ENCODE assay signal across 1 cellular context in the genomic region with DNA sequence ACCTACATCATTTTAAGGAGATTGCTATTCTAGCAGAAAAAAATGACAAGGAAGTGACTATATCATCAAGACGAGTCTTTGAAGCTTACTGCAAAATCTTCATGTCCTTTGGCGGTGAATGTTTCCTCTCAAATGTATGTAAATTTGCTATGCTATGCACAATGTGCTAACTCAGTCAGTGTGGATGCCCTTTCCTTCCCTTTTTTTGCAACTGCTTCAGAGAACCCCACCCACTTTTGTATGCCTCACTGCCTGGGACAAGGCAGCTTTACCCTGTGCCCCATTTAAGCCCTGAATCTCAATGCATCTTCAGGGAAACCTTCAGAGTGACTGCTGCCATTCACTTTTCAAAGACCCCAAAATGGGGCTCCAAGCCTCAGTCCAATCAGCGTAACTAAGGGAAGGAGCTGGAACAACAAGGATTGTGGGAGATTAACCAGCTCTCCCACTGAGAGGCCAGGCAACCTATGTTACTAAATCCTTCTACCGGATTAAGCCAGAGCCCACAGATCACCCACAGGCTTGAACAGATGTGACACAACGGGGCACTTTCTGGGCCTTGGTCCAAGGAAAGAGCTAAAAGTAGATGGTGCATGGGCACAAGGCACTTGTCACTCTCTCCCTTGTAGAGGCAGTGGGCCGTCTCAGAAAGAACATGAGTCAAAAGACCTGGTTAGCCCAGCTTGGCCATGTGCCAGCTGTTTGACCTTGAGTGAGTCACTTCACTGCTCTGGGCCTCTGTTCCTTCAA.
A peak's percentile ranks its signal among the peaks of the same experiment; 100 is the strongest.
TF ChIP-seq lines count a peak whose summit lies in the region.

No MANE protein-coding gene starts in this region.

TF ChIP-seq in HEK293, 187 proteins besides CTCF, POLR2A, EP300 and RAD21 (continued from another document):
- TF ChIP-seq, protein P1, sequence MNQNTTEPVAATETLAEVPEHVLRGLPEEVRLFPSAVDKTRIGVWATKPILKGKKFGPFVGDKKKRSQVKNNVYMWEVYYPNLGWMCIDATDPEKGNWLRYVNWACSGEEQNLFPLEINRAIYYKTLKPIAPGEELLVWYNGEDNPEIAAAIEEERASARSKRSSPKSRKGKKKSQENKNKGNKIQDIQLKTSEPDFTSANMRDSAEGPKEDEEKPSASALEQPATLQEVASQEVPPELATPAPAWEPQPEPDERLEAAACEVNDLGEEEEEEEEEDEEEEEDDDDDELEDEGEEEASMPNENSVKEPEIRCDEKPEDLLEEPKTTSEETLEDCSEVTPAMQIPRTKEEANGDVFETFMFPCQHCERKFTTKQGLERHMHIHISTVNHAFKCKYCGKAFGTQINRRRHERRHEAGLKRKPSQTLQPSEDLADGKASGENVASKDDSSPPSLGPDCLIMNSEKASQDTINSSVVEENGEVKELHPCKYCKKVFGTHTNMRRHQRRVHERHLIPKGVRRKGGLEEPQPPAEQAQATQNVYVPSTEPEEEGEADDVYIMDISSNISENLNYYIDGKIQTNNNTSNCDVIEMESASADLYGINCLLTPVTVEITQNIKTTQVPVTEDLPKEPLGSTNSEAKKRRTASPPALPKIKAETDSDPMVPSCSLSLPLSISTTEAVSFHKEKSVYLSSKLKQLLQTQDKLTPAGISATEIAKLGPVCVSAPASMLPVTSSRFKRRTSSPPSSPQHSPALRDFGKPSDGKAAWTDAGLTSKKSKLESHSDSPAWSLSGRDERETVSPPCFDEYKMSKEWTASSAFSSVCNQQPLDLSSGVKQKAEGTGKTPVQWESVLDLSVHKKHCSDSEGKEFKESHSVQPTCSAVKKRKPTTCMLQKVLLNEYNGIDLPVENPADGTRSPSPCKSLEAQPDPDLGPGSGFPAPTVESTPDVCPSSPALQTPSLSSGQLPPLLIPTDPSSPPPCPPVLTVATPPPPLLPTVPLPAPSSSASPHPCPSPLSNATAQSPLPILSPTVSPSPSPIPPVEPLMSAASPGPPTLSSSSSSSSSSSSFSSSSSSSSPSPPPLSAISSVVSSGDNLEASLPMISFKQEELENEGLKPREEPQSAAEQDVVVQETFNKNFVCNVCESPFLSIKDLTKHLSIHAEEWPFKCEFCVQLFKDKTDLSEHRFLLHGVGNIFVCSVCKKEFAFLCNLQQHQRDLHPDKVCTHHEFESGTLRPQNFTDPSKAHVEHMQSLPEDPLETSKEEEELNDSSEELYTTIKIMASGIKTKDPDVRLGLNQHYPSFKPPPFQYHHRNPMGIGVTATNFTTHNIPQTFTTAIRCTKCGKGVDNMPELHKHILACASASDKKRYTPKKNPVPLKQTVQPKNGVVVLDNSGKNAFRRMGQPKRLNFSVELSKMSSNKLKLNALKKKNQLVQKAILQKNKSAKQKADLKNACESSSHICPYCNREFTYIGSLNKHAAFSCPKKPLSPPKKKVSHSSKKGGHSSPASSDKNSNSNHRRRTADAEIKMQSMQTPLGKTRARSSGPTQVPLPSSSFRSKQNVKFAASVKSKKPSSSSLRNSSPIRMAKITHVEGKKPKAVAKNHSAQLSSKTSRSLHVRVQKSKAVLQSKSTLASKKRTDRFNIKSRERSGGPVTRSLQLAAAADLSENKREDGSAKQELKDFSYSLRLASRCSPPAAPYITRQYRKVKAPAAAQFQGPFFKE (tag by site-specific recombination; IDR thresholded peaks at IDR 0.05; ENCODE audit: borderline replicate concordance) = no peak
- TF ChIP-seq SP7 (tag by site-specific recombination; IDR thresholded peaks at IDR 0.05) (0 out of 2 replicates have a peak, but pooled peaks have one; percentile 13), ZNF157 (tag by site-specific recombination; IDR thresholded peaks at IDR 0.05) (no peak), ZNF561 (tag by site-specific recombination; IDR thresholded peaks at IDR 0.05; ENCODE audit: borderline replicate concordance) (0 out of 2 replicates have a peak, but pooled peaks have one; percentile 51), EGR2 (tag by site-specific recombination; IDR thresholded peaks at IDR 0.05; ENCODE audit: low read depth) (peak; percentile 82), ZNF585B (tag by site-specific recombination; IDR thresholded peaks at IDR 0.05) (no peak), ZNF354C (tag by site-specific recombination; IDR thresholded peaks at IDR 0.05; ENCODE audit: borderline replicate concordance, low read depth) (no peak), TCF7L2 (IDR thresholded peaks at IDR 0.05; ENCODE audit: borderline replicate concordance, low read depth, low read length) (no peak), ZSCAN16 (tag by site-specific recombination; IDR thresholded peaks at IDR 0.05) (no peak), ZIC2 (tag by site-specific recombination; IDR thresholded peaks at IDR 0.05) (peak; percentile 70), ZNF175 (tag by site-specific recombination; IDR thresholded peaks at IDR 0.05) (no peak), ZNF701 (tag by site-specific recombination; IDR thresholded peaks at IDR 0.05) (no peak), ZNF112 (tag by site-specific recombination; IDR thresholded peaks at IDR 0.05) (peak; percentile 72), ZNF544 (tag by site-specific recombination; IDR thresholded peaks at IDR 0.05) (no peak), ZNF776 (tag by site-specific recombination; IDR thresholded peaks at IDR 0.05; ENCODE audit: borderline replicate concordance) (peak; percentile 68; the same call in 1 of the 2 replicates), ZNF600 (tag by site-specific recombination; IDR thresholded peaks at IDR 0.05) (no peak), ZNF548 (tag by site-specific recombination; IDR thresholded peaks at IDR 0.05) (no peak), ZNF155 (tag by site-specific recombination; IDR thresholded peaks at IDR 0.05) (no peak), ZNF433 (tag by site-specific recombination; IDR thresholded peaks at IDR 0.05; ENCODE audit: low read depth) (no peak), ZNF239 (tag by site-specific recombination; IDR thresholded peaks at IDR 0.05) (no peak), ZFP69B (tag by site-specific recombination; IDR thresholded peaks at IDR 0.05) (no peak)
- TF ChIP-seq, protein P2, sequence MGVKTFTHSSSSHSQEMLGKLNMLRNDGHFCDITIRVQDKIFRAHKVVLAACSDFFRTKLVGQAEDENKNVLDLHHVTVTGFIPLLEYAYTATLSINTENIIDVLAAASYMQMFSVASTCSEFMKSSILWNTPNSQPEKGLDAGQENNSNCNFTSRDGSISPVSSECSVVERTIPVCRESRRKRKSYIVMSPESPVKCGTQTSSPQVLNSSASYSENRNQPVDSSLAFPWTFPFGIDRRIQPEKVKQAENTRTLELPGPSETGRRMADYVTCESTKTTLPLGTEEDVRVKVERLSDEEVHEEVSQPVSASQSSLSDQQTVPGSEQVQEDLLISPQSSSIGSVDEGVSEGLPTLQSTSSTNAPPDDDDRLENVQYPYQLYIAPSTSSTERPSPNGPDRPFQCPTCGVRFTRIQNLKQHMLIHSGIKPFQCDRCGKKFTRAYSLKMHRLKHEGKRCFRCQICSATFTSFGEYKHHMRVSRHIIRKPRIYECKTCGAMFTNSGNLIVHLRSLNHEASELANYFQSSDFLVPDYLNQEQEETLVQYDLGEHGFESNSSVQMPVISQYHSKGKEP (tag by site-specific recombination; IDR thresholded peaks at IDR 0.05) = no peak
- TF ChIP-seq, protein P3, sequence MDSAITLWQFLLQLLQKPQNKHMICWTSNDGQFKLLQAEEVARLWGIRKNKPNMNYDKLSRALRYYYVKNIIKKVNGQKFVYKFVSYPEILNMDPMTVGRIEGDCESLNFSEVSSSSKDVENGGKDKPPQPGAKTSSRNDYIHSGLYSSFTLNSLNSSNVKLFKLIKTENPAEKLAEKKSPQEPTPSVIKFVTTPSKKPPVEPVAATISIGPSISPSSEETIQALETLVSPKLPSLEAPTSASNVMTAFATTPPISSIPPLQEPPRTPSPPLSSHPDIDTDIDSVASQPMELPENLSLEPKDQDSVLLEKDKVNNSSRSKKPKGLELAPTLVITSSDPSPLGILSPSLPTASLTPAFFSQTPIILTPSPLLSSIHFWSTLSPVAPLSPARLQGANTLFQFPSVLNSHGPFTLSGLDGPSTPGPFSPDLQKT (IDR thresholded peaks at IDR 0.05; ENCODE audit: borderline replicate concordance, low read depth, low read length) = no peak
- TF ChIP-seq, protein P4, sequence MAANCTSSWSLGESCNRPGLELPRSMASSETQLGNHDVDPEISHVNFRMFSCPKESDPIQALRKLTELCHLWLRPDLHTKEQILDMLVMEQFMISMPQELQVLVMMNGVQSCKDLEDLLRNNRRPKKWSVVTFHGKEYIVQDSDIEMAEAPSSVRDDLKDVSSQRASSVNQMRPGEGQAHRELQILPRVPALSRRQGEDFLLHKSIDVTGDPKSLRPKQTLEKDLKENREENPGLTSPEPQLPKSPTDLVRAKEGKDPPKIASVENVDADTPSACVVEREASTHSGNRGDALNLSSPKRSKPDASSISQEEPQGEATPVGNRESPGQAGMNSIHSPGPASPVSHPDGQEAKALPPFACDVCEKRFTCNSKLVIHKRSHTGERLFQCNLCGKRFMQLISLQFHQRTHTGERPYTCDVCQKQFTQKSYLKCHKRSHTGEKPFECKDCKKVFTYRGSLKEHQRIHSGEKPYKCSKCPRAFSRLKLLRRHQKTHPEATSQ (tag by site-specific recombination; IDR thresholded peaks at IDR 0.05) = no peak
- TF ChIP-seq, protein P5, sequence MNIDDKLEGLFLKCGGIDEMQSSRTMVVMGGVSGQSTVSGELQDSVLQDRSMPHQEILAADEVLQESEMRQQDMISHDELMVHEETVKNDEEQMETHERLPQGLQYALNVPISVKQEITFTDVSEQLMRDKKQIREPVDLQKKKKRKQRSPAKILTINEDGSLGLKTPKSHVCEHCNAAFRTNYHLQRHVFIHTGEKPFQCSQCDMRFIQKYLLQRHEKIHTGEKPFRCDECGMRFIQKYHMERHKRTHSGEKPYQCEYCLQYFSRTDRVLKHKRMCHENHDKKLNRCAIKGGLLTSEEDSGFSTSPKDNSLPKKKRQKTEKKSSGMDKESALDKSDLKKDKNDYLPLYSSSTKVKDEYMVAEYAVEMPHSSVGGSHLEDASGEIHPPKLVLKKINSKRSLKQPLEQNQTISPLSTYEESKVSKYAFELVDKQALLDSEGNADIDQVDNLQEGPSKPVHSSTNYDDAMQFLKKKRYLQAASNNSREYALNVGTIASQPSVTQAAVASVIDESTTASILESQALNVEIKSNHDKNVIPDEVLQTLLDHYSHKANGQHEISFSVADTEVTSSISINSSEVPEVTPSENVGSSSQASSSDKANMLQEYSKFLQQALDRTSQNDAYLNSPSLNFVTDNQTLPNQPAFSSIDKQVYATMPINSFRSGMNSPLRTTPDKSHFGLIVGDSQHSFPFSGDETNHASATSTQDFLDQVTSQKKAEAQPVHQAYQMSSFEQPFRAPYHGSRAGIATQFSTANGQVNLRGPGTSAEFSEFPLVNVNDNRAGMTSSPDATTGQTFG (tag by site-specific recombination; IDR thresholded peaks at IDR 0.05; ENCODE audit: borderline replicate concordance) = no peak
- TF ChIP-seq, protein P6, sequence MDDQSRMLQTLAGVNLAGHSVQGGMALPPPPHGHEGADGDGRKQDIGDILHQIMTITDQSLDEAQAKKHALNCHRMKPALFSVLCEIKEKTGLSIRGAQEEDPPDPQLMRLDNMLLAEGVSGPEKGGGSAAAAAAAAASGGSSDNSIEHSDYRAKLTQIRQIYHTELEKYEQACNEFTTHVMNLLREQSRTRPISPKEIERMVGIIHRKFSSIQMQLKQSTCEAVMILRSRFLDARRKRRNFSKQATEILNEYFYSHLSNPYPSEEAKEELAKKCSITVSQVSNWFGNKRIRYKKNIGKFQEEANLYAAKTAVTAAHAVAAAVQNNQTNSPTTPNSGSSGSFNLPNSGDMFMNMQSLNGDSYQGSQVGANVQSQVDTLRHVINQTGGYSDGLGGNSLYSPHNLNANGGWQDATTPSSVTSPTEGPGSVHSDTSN (CRISPR knock-in tag; IDR thresholded peaks at IDR 0.05) = no peak
- TF ChIP-seq, protein P7, sequence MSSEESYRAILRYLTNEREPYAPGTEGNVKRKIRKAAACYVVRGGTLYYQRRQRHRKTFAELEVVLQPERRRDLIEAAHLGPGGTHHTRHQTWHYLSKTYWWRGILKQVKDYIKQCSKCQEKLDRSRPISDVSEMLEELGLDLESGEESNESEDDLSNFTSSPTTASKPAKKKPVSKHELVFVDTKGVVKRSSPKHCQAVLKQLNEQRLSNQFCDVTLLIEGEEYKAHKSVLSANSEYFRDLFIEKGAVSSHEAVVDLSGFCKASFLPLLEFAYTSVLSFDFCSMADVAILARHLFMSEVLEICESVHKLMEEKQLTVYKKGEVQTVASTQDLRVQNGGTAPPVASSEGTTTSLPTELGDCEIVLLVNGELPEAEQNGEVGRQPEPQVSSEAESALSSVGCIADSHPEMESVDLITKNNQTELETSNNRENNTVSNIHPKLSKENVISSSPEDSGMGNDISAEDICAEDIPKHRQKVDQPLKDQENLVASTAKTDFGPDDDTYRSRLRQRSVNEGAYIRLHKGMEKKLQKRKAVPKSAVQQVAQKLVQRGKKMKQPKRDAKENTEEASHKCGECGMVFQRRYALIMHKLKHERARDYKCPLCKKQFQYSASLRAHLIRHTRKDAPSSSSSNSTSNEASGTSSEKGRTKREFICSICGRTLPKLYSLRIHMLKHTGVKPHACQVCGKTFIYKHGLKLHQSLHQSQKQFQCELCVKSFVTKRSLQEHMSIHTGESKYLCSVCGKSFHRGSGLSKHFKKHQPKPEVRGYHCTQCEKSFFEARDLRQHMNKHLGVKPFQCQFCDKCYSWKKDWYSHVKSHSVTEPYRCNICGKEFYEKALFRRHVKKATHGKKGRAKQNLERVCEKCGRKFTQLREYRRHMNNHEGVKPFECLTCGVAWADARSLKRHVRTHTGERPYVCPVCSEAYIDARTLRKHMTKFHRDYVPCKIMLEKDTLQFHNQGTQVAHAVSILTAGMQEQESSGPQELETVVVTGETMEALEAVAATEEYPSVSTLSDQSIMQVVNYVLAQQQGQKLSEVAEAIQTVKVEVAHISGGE (tag by site-specific recombination; conservative IDR thresholded peaks at IDR 0.05; ENCODE audit: low read depth) = no peak
- TF ChIP-seq, protein P8, sequence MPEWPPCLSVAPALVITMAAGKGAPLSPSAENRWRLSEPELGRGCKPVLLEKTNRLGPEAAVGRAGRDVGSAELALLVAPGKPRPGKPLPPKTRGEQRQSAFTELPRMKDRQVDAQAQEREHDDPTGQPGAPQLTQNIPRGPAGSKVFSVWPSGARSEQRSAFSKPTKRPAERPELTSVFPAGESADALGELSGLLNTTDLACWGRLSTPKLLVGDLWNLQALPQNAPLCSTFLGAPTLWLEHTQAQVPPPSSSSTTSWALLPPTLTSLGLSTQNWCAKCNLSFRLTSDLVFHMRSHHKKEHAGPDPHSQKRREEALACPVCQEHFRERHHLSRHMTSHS (tag by site-specific recombination; IDR thresholded peaks at IDR 0.05) = no peak
TF ChIP-seq in HEK293: peak in this region for 16.
